14 cellular contexts compared by ENCODE assay signal in genomic region chr21:33703750-33704606, GRCh38.
A peak's percentile ranks its signal among the peaks of the same experiment; 100 is the strongest.
DNase-seq lines count a peak whose midpoint lies in the region; ATAC-seq and TF ChIP-seq lines count a peak whose summit lies in the region.
"Had no signal": no experiment of that assay in that cellular context is flagged by ENCODE, and none has a peak within 500 bp of the region (broad histone marks: within the 10 kb centered on the region; RNA-seq: fewer than 3 reads in every experiment).

No MANE protein-coding gene starts in this region.

- 69% methylated on average over 5 of the region's 10 CpGs for WGBS in mesenchymal stem cell

- H3K9ac ChIP-seq in endocrine pancreas (ENCODE audit: control insufficient read depth, insufficient read depth, low read length) (peak overlapping the region; percentile 26), mesenchymal stem cell (ENCODE audit: low read length) (no peak overlapping the region)

- no peak overlapping the region for H2AFZ ChIP-seq in mesenchymal stem cell (ENCODE audit: low read depth, low read length)

- no peak overlapping the region for H3K14ac ChIP-seq in mesenchymal stem cell (ENCODE audit: low read length in 2 of 2)

- no peak overlapping the region for H3K23ac ChIP-seq in mesenchymal stem cell (ENCODE audit: low read length in 2 of 2)

- H4K8ac ChIP-seq in mesenchymal stem cell (ENCODE audit: low read length): peak overlapping the region; percentile 89

- H2AK5ac ChIP-seq in mesenchymal stem cell (ENCODE audit: low read length, severe bottlenecking): no peak overlapping the region

- H2BK12ac ChIP-seq in mesenchymal stem cell (ENCODE audit: low read length in 2 of 2): no peak overlapping the region

- H3K4me2 ChIP-seq in mesenchymal stem cell (ENCODE audit: low read length, poor library complexity, severe bottlenecking): no peak overlapping the region

- H3K9me3 ChIP-seq in endocrine pancreas (ENCODE audit: control insufficient read depth, low read length): no peaks in the 10 kb centered on the region
- no peaks in the 10 kb centered on the region for H3K9me3 ChIP-seq in mesenchymal stem cell (ENCODE audit: control insufficient read depth, low read length)

- no peak for TF ChIP-seq CTCF in GM13977 (IDR thresholded peaks at IDR 0.05; ENCODE audit: extremely low read depth, insufficient read depth, missing control alignments)

- peak overlapping the region; percentile 48 for H3K27ac ChIP-seq in mesenchymal stem cell (ENCODE audit: low read length, poor library complexity, severe bottlenecking)

- H3K4me1 ChIP-seq in endocrine pancreas (ENCODE audit: control insufficient read depth, insufficient read depth, low read length) (no peaks in the 10 kb centered on the region), mesenchymal stem cell (ENCODE audit: control insufficient read depth, insufficient read depth, low read depth, low read length) (peaks cover 3% of the 10 kb centered on the region)

- no peak overlapping the region for H2BK120ac ChIP-seq in mesenchymal stem cell (ENCODE audit: low read depth, low read length)

- no peak overlapping the region for H2BK15ac ChIP-seq in mesenchymal stem cell (ENCODE audit: low read depth, poor library complexity, severe bottlenecking)

- peak overlapping the region in 1 of 2 experiments; percentile 95 for H3K4ac ChIP-seq in mesenchymal stem cell (ENCODE audit: low read depth in 1 of 2, low read length in 2 of 2)

- H4K91ac ChIP-seq in mesenchymal stem cell (ENCODE audit: low read length): no peak overlapping the region

- no peaks in the 10 kb centered on the region for H3K36me3 ChIP-seq in endocrine pancreas (ENCODE audit: control insufficient read depth, insufficient read depth, low read length)
- peaks cover 0 to 3% of the 10 kb centered on the region in 2 experiments for H3K36me3 ChIP-seq in mesenchymal stem cell (ENCODE audit: control insufficient read depth in 1 of 2, insufficient read depth in 2 of 2, low read depth in 1 of 2, low read length in 2 of 2)

- intact Hi-C loops in left cardiac atrium (cut with DNase I): no loop called here
- intact Hi-C loops in Right ventricle myocardium superior (cut with DNase I): no loop called here

- in situ Hi-C loops in GM13977 (cut with MboI; ENCODE audit: low pct_unique_long_range_greater_than_20kb, low sequenced_read_pairs, unreplicated experiment): no loop called here

- H3K27me3 ChIP-seq in endocrine pancreas (ENCODE audit: control insufficient read depth, insufficient read depth, low read length) (no peaks in the 10 kb centered on the region), mesenchymal stem cell (ENCODE audit: control insufficient read depth in 1 of 2, insufficient read depth in 1 of 2, low read length in 2 of 2) (no peaks in the 10 kb centered on the region)

- peak; percentile 27 to 65 for ATAC-seq in left cardiac atrium
- ATAC-seq in Right ventricle myocardium superior (ENCODE audit: poor library complexity): no peak
- no peak for ATAC-seq in GM18498 (IDR thresholded peaks at IDR 0.05; ENCODE audit: unreplicated experiment)
- ATAC-seq in GM21515 (IDR thresholded peaks at IDR 0.05; ENCODE audit: unreplicated experiment): no peak
- ATAC-seq: stimulated activated naive CD8-positive, alpha-beta T cell treated with anti-CD3 and anti-CD28 coated beads, Interleukin-15, Interleukin-2, amounts not matched to agents 100 U/mL and 50 U/mL, for 24 hours had no signal

- H2BK5ac ChIP-seq in mesenchymal stem cell (ENCODE audit: low read depth, low read length, poor library complexity, severe bottlenecking): no peak overlapping the region

- peak overlapping the region in 1 of 2 experiments; percentile 6 for H3K18ac ChIP-seq in mesenchymal stem cell (ENCODE audit: low read depth in 1 of 2, low read length in 2 of 2)

- no peak for DNase-seq in left cardiac atrium
- no peak for DNase-seq in Right ventricle myocardium superior
- peak; percentile 32 for DNase-seq in mesenchymal stem cell
- DNase-seq in GM13977 (ENCODE audit: low spot score): no peak
- DNase-seq in NCI-H2107 (lab: John Stamatoyannopoulos, UW): no peak
- DNase-seq: AML-193; NCI-H1694; NCI-H69; SIG-M5; stimulated activated CD4-positive, alpha-beta T cell treated with anti-CD3 and anti-CD28 coated beads, Interleukin-4, amount 100 ng/mL, for 4 hours; stimulated activated naive CD8-positive, alpha-beta T cell treated with anti-CD3 and anti-CD28 coated beads, Interleukin-15, Interleukin-2, amounts not matched to agents 100 U/mL and 50 U/mL, for 24 hours had no signal

- H3K4me3 ChIP-seq in endocrine pancreas (ENCODE audit: control insufficient read depth, insufficient read depth, low read length) (peak overlapping the region; percentile 63), mesenchymal stem cell (ENCODE audit: insufficient read depth in 1 of 2, low read depth in 1 of 2, low read length in 2 of 2) (no peak overlapping the region)

- H3K79me1 ChIP-seq in mesenchymal stem cell (replicated peaks; ENCODE audit: low read length, poor library complexity, severe bottlenecking): peaks cover 3% of the 10 kb centered on the region

Comparison
In these comparisons a context has a peak if more than half of its experiments do, and no peak if none do; other contexts are left out.
1. ATAC-seq: peak in left cardiac atrium (2 of 2); none in Right ventricle myocardium superior (single experiment), GM18498 (single experiment) and GM21515 (single experiment).